In genomic region chr7:141238546-141239218, GRCh38 we compare ENCODE assay signal across 25 cellular contexts.
"Had no signal": no experiment of that assay in that cellular context is flagged by ENCODE, and none has a peak within 500 bp of the region (broad histone marks: within the 10 kb centered on the region; RNA-seq: fewer than 3 reads in every experiment).

No MANE protein-coding gene starts in this region.

- H3K36me3 Mint-ChIP-seq: activated naive CD4-positive, alpha-beta T cell treated with anti-CD3 and anti-CD28 coated beads, Interleukin-2, amount 50 U/mL, for 72 hours; T-cell had no signal

- H3K9me3 Mint-ChIP-seq: activated naive CD4-positive, alpha-beta T cell treated with anti-CD3 and anti-CD28 coated beads, Interleukin-2, amount 50 U/mL, for 72 hours; activated naive CD8-positive, alpha-beta T cell treated with anti-CD3 and anti-CD28 coated beads, Interleukin-2, amount 50 U/mL, for 24 hours; activated T-cell treated with anti-CD3 and anti-CD28 coated beads, Interleukin-2, amount 50 U/mL, for 4 hours; central memory CD8-positive, alpha-beta T cell; T-cell had no signal

- ATAC-seq: activated CD8-positive, alpha-beta T cell treated with anti-CD3 and anti-CD28 coated beads, Interleukin-2, amount 10 ng/mL, durations not matched to agents 7 days and 5 days; activated naive CD4-positive, alpha-beta T cell treated with anti-CD3 and anti-CD28 coated beads, Interleukin-2, amount 50 U/mL, for 72 hours; activated naive CD8-positive, alpha-beta T cell treated with anti-CD3 and anti-CD28 coated beads, Interleukin-2, amount 50 U/mL, for 24 hours; activated T-cell treated with anti-CD3 and anti-CD28 coated beads, Interleukin-2, amount 50 U/mL, for 4 hours; body of pancreas; Right ventricle myocardium inferior; T-cell had no signal

- H3K4me1 Mint-ChIP-seq: activated naive CD8-positive, alpha-beta T cell treated with anti-CD3 and anti-CD28 coated beads, Interleukin-2, amount 50 U/mL, for 24 hours; central memory CD8-positive, alpha-beta T cell; T-cell had no signal

- DNase-seq: activated CD4-positive, alpha-beta T cell treated with anti-CD3 and anti-CD28 coated beads for 48 hours; activated CD4-positive, alpha-beta T cell treated with anti-CD3 and anti-CD28 coated beads, Interleukin-2, amount 50 U/mL, for 4 hours; activated CD4-positive, CD25-positive, alpha-beta regulatory T cell treated with anti-CD3 and anti-CD28 coated beads, Interleukin-2, amount 50 U/mL, for 72 hours; activated CD8-positive, alpha-beta T cell treated with anti-CD3 and anti-CD28 coated beads, Interleukin-2, amount 10 ng/mL, durations not matched to agents 7 days and 5 days; activated effector memory CD4-positive, alpha-beta T cell treated with anti-CD3 and anti-CD28 coated beads, Interleukin-2, amount 50 U/mL, for 16 hours; activated naive CD4-positive, alpha-beta T cell treated with Interleukin-2 at 50 U/mL for 16 hours; activated naive CD8-positive, alpha-beta T cell treated with anti-CD3 and anti-CD28 coated beads, Interleukin-2, amount 50 U/mL, for 24 hours; activated T-cell treated with anti-CD3 and anti-CD28 coated beads, Interleukin-2, amount 50 U/mL, for 4 hours; amniotic stem cell; body of pancreas; NCI-H1092; NCI-H1417; NCI-H1930; NCI-H2227 treated with DMSO at 0.1 percent for 48 hours; NCI-H446 treated with DMSO at 0.1 percent for 48 hours; NCI-H524 treated with DMSO at 0.1 percent for 48 hours; NCI-H774; RPMI8226; T-cell; T-helper 2 cell; T1000; WERI-Rb-1 had no signal

- H3K4me3 Mint-ChIP-seq: activated CD8-positive, alpha-beta T cell treated with anti-CD3 and anti-CD28 coated beads, Interleukin-2, amount 10 ng/mL, durations not matched to agents 7 days and 5 days; activated naive CD8-positive, alpha-beta T cell treated with anti-CD3 and anti-CD28 coated beads, Interleukin-2, amount 50 U/mL, for 24 hours; activated T-cell treated with anti-CD3 and anti-CD28 coated beads, Interleukin-2, amount 50 U/mL, for 4 hours; central memory CD8-positive, alpha-beta T cell; T-cell had no signal

- H3K27ac Mint-ChIP-seq: activated CD8-positive, alpha-beta T cell treated with anti-CD3 and anti-CD28 coated beads, Interleukin-2, amount 10 ng/mL, durations not matched to agents 7 days and 5 days; activated naive CD4-positive, alpha-beta T cell treated with anti-CD3 and anti-CD28 coated beads, Interleukin-2, amount 50 U/mL, for 72 hours; activated naive CD8-positive, alpha-beta T cell treated with anti-CD3 and anti-CD28 coated beads, Interleukin-2, amount 50 U/mL, for 24 hours; T-cell had no signal
